Comparison of ENCODE assay signal across 26 cellular contexts in the genomic region with DNA sequence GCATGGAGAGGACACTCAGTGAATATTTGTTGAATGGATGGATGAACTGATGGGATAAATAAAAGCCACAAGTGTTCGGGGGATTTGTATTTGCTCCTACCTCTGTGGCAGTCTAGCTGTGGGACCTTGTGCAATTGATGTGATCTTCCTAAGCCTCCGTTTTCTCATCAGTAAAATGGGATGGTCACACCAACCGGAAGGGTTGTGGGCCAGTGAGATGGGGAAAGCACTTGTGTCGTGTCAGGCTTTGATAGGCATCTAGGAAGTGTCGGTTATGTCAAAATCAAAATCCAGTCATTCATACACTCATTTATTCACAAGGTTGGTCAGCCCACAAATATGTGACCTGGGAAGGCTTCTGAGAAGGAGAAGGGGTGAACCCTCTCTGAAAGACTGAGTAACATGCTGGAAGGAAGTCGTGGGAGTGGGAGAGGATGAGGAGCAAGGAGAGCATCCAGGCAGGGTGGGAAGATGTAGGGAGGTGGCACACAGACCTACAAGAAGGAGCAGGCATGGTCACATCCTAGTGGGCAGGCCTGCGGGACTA. TPM values are rescaled to one million over a fixed set of nuclear protein-coding genes. Genes with fewer than 3 reads are reported as not detected.
A peak's percentile ranks its signal among the peaks of the same experiment; 100 is the strongest.
DNase-seq lines count a peak whose midpoint lies in the region; ATAC-seq, FAIRE-seq and TF ChIP-seq lines count a peak whose summit lies in the region.
"Had no signal": no experiment of that assay in that cellular context is flagged by ENCODE, and none has a peak within 500 bp of the region (broad histone marks: within the 10 kb centered on the region; RNA-seq: fewer than 3 reads in every experiment).

No MANE protein-coding gene starts in this region.

- DNase-seq in Daoy (ENCODE audit: low read depth), result peak; percentile 70
- DNase-seq in IMR-90, result peak; percentile 56
- peak; percentile 11 for DNase-seq in astrocyte of the hippocampus (ENCODE audit: low read depth, low spot score)
- no peak for DNase-seq in mesenchymal stem cell
- no peak for DNase-seq in GM19239 (ENCODE audit: insufficient read length, low spot score)
- no peak for DNase-seq in NCI-H2107 treated with DMSO at 0.1 percent for 48 hours (lab: John Stamatoyannopoulos, UW; ENCODE audit: unreplicated experiment)
- DNase-seq in CD4-positive, alpha-beta memory T cell, result no peak
- no peak for DNase-seq in NCI-H1048 (lab: John Stamatoyannopoulos, UW)
- DNase-seq: cortex of kidney; left ventricle myocardium inferior; NCI-H1092 treated with DMSO at 0.1 percent for 48 hours; NCI-H2081 treated with DMSO at 0.1 percent for 48 hours; NCI-H510A; nephron progenitor cell; small intestine; stimulated activated naive CD4-positive, alpha-beta T cell treated with Interleukin-2 at 50 U/mL for 16 hours; thyroid gland had no signal

- H3K4me1 ChIP-seq in IMR-90 (ENCODE audit: control insufficient read depth, insufficient read depth, low read length), result no peaks in the 10 kb centered on the region; the same call in 1 of the 2 replicates
- peaks cover 29% of the 10 kb centered on the region for H3K4me1 ChIP-seq in mesenchymal stem cell (ENCODE audit: control insufficient read depth, insufficient read depth, low read depth, low read length)
- H3K4me1 ChIP-seq in CD4-positive, alpha-beta memory T cell (ENCODE audit: insufficient read depth, low read length), result no peaks in the 10 kb centered on the region
- H3K4me1 ChIP-seq: prostate gland had no signal

- H3K9me1 ChIP-seq in IMR-90 (ENCODE audit: insufficient read depth, low read length), result no peaks in the 10 kb centered on the region

- CTCF ChIA-PET in IMR-90 (lab: Yijun Ruan, JAX), result no interaction called here
- CTCF ChIA-PET in CD4-positive, alpha-beta memory T cell (lab: Charles Lee; ENCODE audit: partially characterized antibody), result interaction anchor here (1.2 to 1.6 kb wide), 2 partner anchors 9 to 23 kb away, joined by 3 to 5 read pairs; no protein-coding TSS in a partner anchor

- H4K91ac ChIP-seq in IMR-90 (ENCODE audit: insufficient read depth, low read depth, low read length), result no peak overlapping the region
- H4K91ac ChIP-seq in mesenchymal stem cell (ENCODE audit: low read length), result no peak overlapping the region

- no peak overlapping the region for H2AFZ ChIP-seq in IMR-90 (replicated peaks; ENCODE audit: low read length, poor library complexity)
- no peak overlapping the region for H2AFZ ChIP-seq in mesenchymal stem cell (ENCODE audit: low read depth, low read length)

- FAIRE-seq in GM19239 (lab: Jason Lieb, UNC), result no peak
- FAIRE-seq: endometrium, small intestine had no signal

- H2BK120ac ChIP-seq in IMR-90 (ENCODE audit: low read depth, low read length) (no peak overlapping the region), mesenchymal stem cell (ENCODE audit: low read depth, low read length) (no peak overlapping the region)

- H4K20me1 ChIP-seq in IMR-90 (ENCODE audit: insufficient read depth, low read length), result no peaks in the 10 kb centered on the region

- H3K36me3 Mint-ChIP-seq in CD4-positive, alpha-beta memory T cell, result no peaks in the 10 kb centered on the region

- no peak overlapping the region for H2AK5ac ChIP-seq in IMR-90 (ENCODE audit: low read depth, low read length)
- peak overlapping the region; percentile 39 for H2AK5ac ChIP-seq in mesenchymal stem cell (ENCODE audit: low read length, severe bottlenecking)

- H3K27ac ChIP-seq in IMR-90 (ENCODE audit: insufficient read depth, low read length) (no peak overlapping the region), mesenchymal stem cell (ENCODE audit: low read length, poor library complexity, severe bottlenecking) (no peak overlapping the region)
- H3K27ac ChIP-seq in CD4-positive, alpha-beta memory T cell (ENCODE audit: low read depth, low read length), result no peak overlapping the region
- H3K27ac ChIP-seq: KMS-11, left ventricle myocardium inferior, prostate gland, thyroid gland had no signal

- H3K4me2 ChIP-seq in IMR-90 (ENCODE audit: low read depth, low read length) (no peak overlapping the region), mesenchymal stem cell (ENCODE audit: low read length, poor library complexity, severe bottlenecking) (no peak overlapping the region)
- H3K4me2 ChIP-seq: KMS-11 had no signal

- no peak overlapping the region for H2BK20ac ChIP-seq in IMR-90 (ENCODE audit: low read depth, low read length)

- H3K79me1 ChIP-seq in IMR-90 (ENCODE audit: low read depth in 1 of 2, low read length in 2 of 2) (no peaks in the 10 kb centered on the region), mesenchymal stem cell (replicated peaks; ENCODE audit: low read length, poor library complexity, severe bottlenecking) (no peaks in the 10 kb centered on the region)

- dilution Hi-C loops in IMR-90 (cut with HindIII; ENCODE audit: low sequenced_read_pairs, unreplicated experiment), result no loop called here

- in situ Hi-C loops in IMR-90 (cut with MboI; ENCODE audit: low sequenced_read_pairs), result no loop called here

- no peak overlapping the region for H4K8ac ChIP-seq in IMR-90 (ENCODE audit: low read depth in 2 of 2, low read length in 2 of 2)
- H4K8ac ChIP-seq in mesenchymal stem cell (ENCODE audit: low read length), result no peak overlapping the region

- BruUV-seq in IMR-90 (replicated peaks; lab: Mats Ljungman, UMichigan), result no TSS peak

- no peak overlapping the region for H3K18ac ChIP-seq in IMR-90 (ENCODE audit: low read depth, low read length)
- H3K18ac ChIP-seq in mesenchymal stem cell (ENCODE audit: low read depth in 1 of 2, low read length in 2 of 2), result no peak overlapping the region

- H3K27ac Mint-ChIP-seq in CD4-positive, alpha-beta memory T cell, result no peak overlapping the region
- H3K27ac Mint-ChIP-seq: activated T-helper 1 cell treated with anti-CD3 and anti-CD28 coated beads, Interleukin-12 subunit alpha, Interleukin-12 subunit beta, Interleukin-2, Interleukin-4 antibody, amounts not matched to agents 30 ng/mL and 10 ng/mL and 1 ng/mL, durations not matched to agents 14 hours and 24 hours and 36 hours; nephron progenitor cell had no signal

- H3K9me3 ChIP-seq in IMR-90 (ENCODE audit: control insufficient read depth, insufficient read depth, low read length) (peaks cover 6% of the 10 kb centered on the region; the same call in 1 of the 2 replicates), mesenchymal stem cell (ENCODE audit: control insufficient read depth, low read length) (peaks cover 13% of the 10 kb centered on the region)
- H3K9me3 ChIP-seq in CD4-positive, alpha-beta memory T cell (ENCODE audit: control insufficient read depth in 1 of 2, low read length in 2 of 2), result peaks cover 0 to 4% of the 10 kb centered on the region in 2 donors
- H3K9me3 ChIP-seq: prostate gland, thyroid gland had no signal

- H3K14ac ChIP-seq in IMR-90 (replicated peaks; ENCODE audit: low read depth, low read length) (no peak overlapping the region), mesenchymal stem cell (ENCODE audit: low read length in 2 of 2) (no peak overlapping the region)

- no peak overlapping the region for H3K4me3 Mint-ChIP-seq in CD4-positive, alpha-beta memory T cell
- H3K4me3 Mint-ChIP-seq: activated T-helper 1 cell treated with anti-CD3 and anti-CD28 coated beads, Interleukin-12 subunit alpha, Interleukin-12 subunit beta, Interleukin-2, Interleukin-4 antibody, amounts not matched to agents 30 ng/mL and 10 ng/mL and 1 ng/mL, durations not matched to agents 14 hours and 24 hours and 36 hours had no signal

- H3K4me1 Mint-ChIP-seq in CD4-positive, alpha-beta memory T cell, result peaks cover 0 to 5% (median 2%) of the 10 kb centered on the region in 4 donors

- H3K36me3 ChIP-seq in IMR-90 (ENCODE audit: control insufficient read depth, insufficient read depth, low read length) (no peaks in the 10 kb centered on the region), mesenchymal stem cell (ENCODE audit: control insufficient read depth in 1 of 2, insufficient read depth in 2 of 2, low read depth in 1 of 2, low read length in 2 of 2) (no peaks in the 10 kb centered on the region)
- no peaks in the 10 kb centered on the region for H3K36me3 ChIP-seq in CD4-positive, alpha-beta memory T cell (ENCODE audit: insufficient read depth, low read length)
- H3K36me3 ChIP-seq: left ventricle myocardium inferior, prostate gland, thyroid gland had no signal

- H3K56ac ChIP-seq in IMR-90 (ENCODE audit: extremely low read depth, insufficient read depth, low read length), result no peak overlapping the region

- H3K4me3 ChIP-seq in IMR-90 (ENCODE audit: insufficient read depth, low read depth, low read length) (no peak overlapping the region), mesenchymal stem cell (ENCODE audit: insufficient read depth in 1 of 2, low read depth in 1 of 2, low read length in 2 of 2) (no peak overlapping the region)
- H3K4me3 ChIP-seq in CD4-positive, alpha-beta memory T cell (ENCODE audit: low read length in 2 of 2), result no peak overlapping the region
- H3K4me3 ChIP-seq: left ventricle myocardium inferior, prostate gland, thyroid gland had no signal

- H3K9me3 Mint-ChIP-seq in CD4-positive, alpha-beta memory T cell, result peaks cover 0 to 18% (median 10%) of the 10 kb centered on the region in 8 donors

- H3K27me3 ChIP-seq in IMR-90 (ENCODE audit: control insufficient read depth, insufficient read depth, low read length) (peaks cover 10% of the 10 kb centered on the region), mesenchymal stem cell (ENCODE audit: control insufficient read depth in 1 of 2, insufficient read depth in 1 of 2, low read length in 2 of 2) (peaks cover 0 to 28% of the 10 kb centered on the region in 2 experiments)
- H3K27me3 ChIP-seq in CD4-positive, alpha-beta memory T cell (ENCODE audit: insufficient read depth, low read length), result no peaks in the 10 kb centered on the region
- H3K27me3 ChIP-seq: thyroid gland had no signal

- ATAC-seq in IMR-90 (ENCODE audit: low read depth), result no peak
- ATAC-seq: activated CD4-positive, CD25-positive, alpha-beta regulatory T cell treated with anti-CD3 and anti-CD28 coated beads, Interleukin-2, amount 50 U/mL, for 24 hours; SK-N-SH treated with all-trans-retinoic acid at 6 μM for 48 hours had no signal

- TF ChIP-seq RAD21 in IMR-90 (IDR thresholded peaks at IDR 0.05; ENCODE audit: low read length), result no peak

- H2BK15ac ChIP-seq in IMR-90 (ENCODE audit: low read depth, low read length) (no peak overlapping the region), mesenchymal stem cell (ENCODE audit: low read depth, poor library complexity, severe bottlenecking) (no peak overlapping the region)

- H3K23ac ChIP-seq in IMR-90 (ENCODE audit: low read depth, low read length) (no peak overlapping the region), mesenchymal stem cell (ENCODE audit: low read length in 2 of 2) (no peak overlapping the region)

- H3K4ac ChIP-seq in IMR-90 (ENCODE audit: low read depth, low read length) (no peak overlapping the region), mesenchymal stem cell (ENCODE audit: low read depth in 1 of 2, low read length in 2 of 2) (no peak overlapping the region)

- POLR2A ChIA-PET in IMR-90 (lab: Charles Lee; ENCODE audit: unreplicated experiment), result no interaction called here
- POLR2A ChIA-PET in CD4-positive, alpha-beta memory T cell (lab: Charles Lee; ENCODE audit: partially characterized antibody), result no interaction called here

- H3K27me3 Mint-ChIP-seq in CD4-positive, alpha-beta memory T cell, result peaks cover 16 to 19% of the 10 kb centered on the region in 2 donors

- no peak overlapping the region for H2BK12ac ChIP-seq in mesenchymal stem cell (ENCODE audit: low read length in 2 of 2)

- WGBS in IMR-90 (ENCODE audit: extremely low coverage in 2 of 2, insufficient read length in 1 of 2), 2 experiments, result no CpG with 5 or more reads among the region's 7 CpGs
- WGBS in mesenchymal stem cell, result 74% methylated on average over 6 of the region's 7 CpGs

- TF ChIP-seq POLR2A in IMR-90 (IDR thresholded peaks at IDR 0.05; ENCODE audit: low read depth, low read length), result no peak

- H2BK5ac ChIP-seq in IMR-90 (ENCODE audit: low read depth, low read length, poor library complexity, severe bottlenecking) (no peak overlapping the region), mesenchymal stem cell (ENCODE audit: low read depth, low read length, poor library complexity, severe bottlenecking) (no peak overlapping the region)

- H3K9ac ChIP-seq in IMR-90 (ENCODE audit: low read depth, low read length) (no peak overlapping the region), mesenchymal stem cell (ENCODE audit: low read length) (no peak overlapping the region)
- H3K9ac ChIP-seq: KMS-11 had no signal

- no peak overlapping the region for H2AK9ac ChIP-seq in IMR-90 (replicated peaks; ENCODE audit: low read depth, low read length, poor library complexity)

- TF ChIP-seq CTCF in IMR-90 (conservative IDR thresholded peaks at IDR 0.05; ENCODE audit: low read depth, low read length), result no peak

- no peak overlapping the region for H4K5ac ChIP-seq in IMR-90 (ENCODE audit: low read depth, low read length)

- intact Hi-C loops in IMR-90 (cut with micrococcal nuclease), result loop anchor here (10.0 kb wide), 1 partner anchor 299 kb away; no protein-coding TSS in a partner anchor
- intact Hi-C loops in CD4-positive, alpha-beta memory T cell (cut with micrococcal nuclease), result no loop called here

RNA-seq across cellular contexts. Expression of a gene that starts 7.8 kb away (rescaled TPM):
- total RNA-seq in Daoy (2014; rRNA removed; shearing (Covaris generic)), result 0.11 TPM in 1 of 2 replicates, not detected in the other
- under 0.01 and 0.18 TPM in 2 replicates for total RNA-seq in IMR-90 (2012; rRNA removed)
- polyA plus RNA-seq in IMR-90 (2012; rRNA removed), result 0.09 and 0.11 TPM in 2 replicates
- polyA plus RNA-seq in IMR-90 (2012; cell fraction: cytosol; rRNA removed), result 0.09 and 0.10 TPM in 2 replicates
- polyA plus RNA-seq in IMR-90 (2012; cell fraction: nucleus; rRNA removed; ENCODE audit: low replicate concordance), result 0.14 TPM in 1 of 2 replicates, not detected in the other
- polyA plus RNA-seq in mesenchymal stem cell (2013, experiment 1 of 2), result not detected
- not detected for polyA plus RNA-seq in mesenchymal stem cell (2013, experiment 2 of 2)
- not detected for total RNA-seq in CD4-positive, alpha-beta memory T cell
- not detected for polyA plus RNA-seq in CD4-positive, alpha-beta memory T cell
- total RNA-seq: activated naive CD4-positive, alpha-beta T cell treated with anti-CD3 and anti-CD28 coated beads, Interleukin-2, amount 50 U/mL, for 72 hours; activated T-helper 1 cell treated with anti-CD3 and anti-CD28 coated beads, Interleukin-12 subunit alpha, Interleukin-12 subunit beta, Interleukin-2, Interleukin-4 antibody, amounts not matched to agents 30 ng/mL and 10 ng/mL and 1 ng/mL, durations not matched to agents 14 hours and 24 hours and 36 hours; left ventricle myocardium inferior; mononuclear cell; prostate gland; RPMI7951; thyroid gland had no signal

RNA-seq across cellular contexts. Expression of a gene that starts 25.5 kb away (rescaled TPM):
- total RNA-seq in Daoy (2014; rRNA removed; shearing (Covaris generic)), result not detected in 2 replicates
- total RNA-seq in IMR-90 (2012; rRNA removed), result not detected in 2 replicates
- polyA plus RNA-seq in IMR-90 (2012; rRNA removed), result not detected in 2 replicates
- polyA plus RNA-seq in IMR-90 (2012; cell fraction: cytosol; rRNA removed), result not detected in 2 replicates
- polyA plus RNA-seq in IMR-90 (2012; cell fraction: nucleus; rRNA removed; ENCODE audit: low replicate concordance), result not detected in 2 replicates
- not detected for polyA plus RNA-seq in mesenchymal stem cell (2013, experiment 1 of 2)
- polyA plus RNA-seq in mesenchymal stem cell (2013, experiment 2 of 2), result not detected
- total RNA-seq in CD4-positive, alpha-beta memory T cell, result not detected
- not detected for polyA plus RNA-seq in CD4-positive, alpha-beta memory T cell
- total RNA-seq: activated naive CD4-positive, alpha-beta T cell treated with anti-CD3 and anti-CD28 coated beads, Interleukin-2, amount 50 U/mL, for 72 hours; activated T-helper 1 cell treated with anti-CD3 and anti-CD28 coated beads, Interleukin-12 subunit alpha, Interleukin-12 subunit beta, Interleukin-2, Interleukin-4 antibody, amounts not matched to agents 30 ng/mL and 10 ng/mL and 1 ng/mL, durations not matched to agents 14 hours and 24 hours and 36 hours; left ventricle myocardium inferior; mononuclear cell; RPMI7951; thyroid gland had no signal

RNA-seq across cellular contexts. Expression of a gene that starts 31.2 kb away (rescaled TPM):
- total RNA-seq in Daoy (2014; rRNA removed; shearing (Covaris generic)), result not detected in 2 replicates
- total RNA-seq in IMR-90 (2012; rRNA removed), result not detected in 2 replicates
- polyA plus RNA-seq in IMR-90 (2012; rRNA removed), result not detected in 2 replicates
- not detected in 2 replicates for polyA plus RNA-seq in IMR-90 (2012; cell fraction: cytosol; rRNA removed)
- polyA plus RNA-seq in IMR-90 (2012; cell fraction: nucleus; rRNA removed; ENCODE audit: low replicate concordance), result not detected in 2 replicates
- polyA plus RNA-seq in mesenchymal stem cell (2013, experiment 1 of 2), result not detected
- polyA plus RNA-seq in mesenchymal stem cell (2013, experiment 2 of 2), result not detected
- total RNA-seq in CD4-positive, alpha-beta memory T cell, result not detected
- polyA plus RNA-seq in CD4-positive, alpha-beta memory T cell, result not detected
- total RNA-seq: activated naive CD4-positive, alpha-beta T cell treated with anti-CD3 and anti-CD28 coated beads, Interleukin-2, amount 50 U/mL, for 72 hours; activated T-helper 1 cell treated with anti-CD3 and anti-CD28 coated beads, Interleukin-12 subunit alpha, Interleukin-12 subunit beta, Interleukin-2, Interleukin-4 antibody, amounts not matched to agents 30 ng/mL and 10 ng/mL and 1 ng/mL, durations not matched to agents 14 hours and 24 hours and 36 hours; left ventricle myocardium inferior; mononuclear cell; prostate gland; RPMI7951; thyroid gland had no signal

Comparison
In these comparisons a context has a peak if more than half of its experiments do, and no peak if none do; other contexts are left out.
1. DNase-seq: peak in Daoy (single experiment), IMR-90 (single experiment) and astrocyte of the hippocampus (single experiment); none in mesenchymal stem cell (single experiment), GM19239 (single experiment), NCI-H2107 treated with DMSO at 0.1 percent for 48 hours (single experiment), CD4-positive, alpha-beta memory T cell (0 of 5) and NCI-H1048 (single experiment).